ENCODE assay signal across 1 cellular context in the genomic region with DNA sequence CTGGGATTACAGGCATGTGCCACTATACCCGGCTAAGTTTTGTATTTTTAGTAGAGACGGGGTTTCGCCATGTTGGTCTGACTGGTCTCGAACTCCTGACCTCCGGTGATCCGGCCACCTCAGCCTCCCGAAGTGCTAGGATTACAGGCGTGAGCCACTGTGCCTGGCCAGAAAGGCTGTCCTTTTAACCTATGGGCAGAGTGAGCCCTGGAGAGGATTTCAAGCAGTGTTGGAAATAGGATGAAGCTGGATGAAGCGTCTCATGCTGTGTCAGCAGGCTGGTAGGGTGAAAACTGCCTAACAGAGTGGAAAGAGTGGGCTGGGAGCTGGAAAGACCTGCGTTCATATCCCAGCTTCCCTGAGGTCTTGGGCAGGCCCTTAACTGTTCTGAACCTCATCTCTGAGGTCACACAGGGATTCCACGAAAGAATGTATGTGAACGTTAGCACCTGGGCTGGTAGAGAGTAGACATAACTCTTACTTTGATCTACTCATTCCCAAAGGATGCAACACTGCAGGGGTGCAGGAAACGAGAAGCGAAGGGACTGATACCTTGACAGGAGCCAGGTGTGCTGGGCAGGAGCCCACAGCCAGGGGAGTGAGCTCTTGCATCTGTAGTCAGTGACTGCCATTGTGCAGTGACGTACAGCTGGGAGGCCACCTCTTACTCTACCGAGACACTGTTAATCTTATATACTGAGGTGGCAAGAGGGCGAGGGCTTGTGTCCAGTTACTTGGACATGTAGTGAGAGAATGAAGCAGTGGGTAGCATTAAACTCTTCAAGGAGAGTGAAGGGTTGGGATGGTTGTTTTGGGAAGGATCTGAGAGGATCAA.
TF ChIP-seq lines count a peak whose summit lies in the region.

No MANE protein-coding gene starts in this region.

TF ChIP-seq in endothelial cell of umbilical vein, 7 proteins besides CTCF, POLR2A, EP300 and RAD21:
- TF ChIP-seq EZH2 (IDR thresholded peaks at IDR 0.05; ENCODE audit: borderline replicate concordance, low read depth, low read length, severe bottlenecking) (no peak), GATA2 (IDR thresholded peaks at IDR 0.05; ENCODE audit: insufficient read depth, insufficient read length, low read depth, low read length) (no peak), MYC (IDR thresholded peaks at IDR 0.05; ENCODE audit: low read depth, low read length) (no peak), POLR2AphosphoS5 (IDR thresholded peaks at IDR 0.05; ENCODE audit: insufficient read depth, low read depth, low read length) (no peak), JUN (IDR thresholded peaks at IDR 0.05; ENCODE audit: borderline replicate concordance, insufficient read depth, insufficient read length, low read depth) (no peak), FOS (IDR thresholded peaks at IDR 0.05; ENCODE audit: borderline replicate concordance, insufficient read depth, low read length) (no peak)
- TF ChIP-seq, protein P1, sequence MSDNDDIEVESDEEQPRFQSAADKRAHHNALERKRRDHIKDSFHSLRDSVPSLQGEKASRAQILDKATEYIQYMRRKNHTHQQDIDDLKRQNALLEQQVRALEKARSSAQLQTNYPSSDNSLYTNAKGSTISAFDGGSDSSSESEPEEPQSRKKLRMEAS (IDR thresholded peaks at IDR 0.05; ENCODE audit: insufficient read depth, insufficient read length), result no peak
